ENCODE assay signal across 21 cellular contexts in the genomic region with DNA sequence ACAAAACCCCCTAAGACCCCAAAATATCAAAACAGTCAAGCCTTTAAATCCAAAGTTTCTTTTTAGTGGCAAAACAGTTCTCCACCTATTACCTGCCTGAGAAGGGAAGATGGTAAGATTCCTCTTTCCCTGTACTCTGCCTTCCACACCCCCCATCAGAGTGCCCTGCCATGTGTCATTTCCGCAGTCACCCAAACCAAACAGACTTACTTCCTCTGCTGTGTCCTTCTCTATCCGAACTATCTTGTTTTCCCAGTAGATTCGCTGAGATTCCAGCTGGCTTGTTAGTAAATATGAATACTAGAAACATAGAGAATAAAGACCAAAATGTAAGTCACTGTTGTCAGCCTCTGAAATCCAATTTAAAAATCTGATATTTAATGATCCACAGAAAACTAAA. TPM values are rescaled to one million over a fixed set of nuclear protein-coding genes. Genes with fewer than 3 reads are reported as not detected.
DNase-seq lines count a peak whose midpoint lies in the region; ATAC-seq, FAIRE-seq and TF ChIP-seq lines count a peak whose summit lies in the region.
"Had no signal": no experiment of that assay in that cellular context is flagged by ENCODE, and none has a peak within 500 bp of the region (broad histone marks: within the 10 kb centered on the region; RNA-seq: fewer than 3 reads in every experiment).

No MANE protein-coding gene starts in this region.

- H3K9me3 ChIP-seq in T-helper 17 cell (ENCODE audit: control insufficient read depth, low read length, poor library complexity, severe bottlenecking) (no peaks in the 10 kb centered on the region), kidney (ENCODE audit: control insufficient read depth in 1 of 2, low read length in 2 of 2) (no peaks in the 10 kb centered on the region)
- H3K9me3 ChIP-seq: A549 had no signal

- intact Hi-C loops in kidney (cut with DNase I) (no loop called here), left ventricle myocardium superior (cut with micrococcal nuclease) (no loop called here)

- H3K4me3 Mint-ChIP-seq in activated T-cell treated with anti-CD3 and anti-CD28 coated beads, Interleukin-2, amount 50 U/mL, for 72 hours = no peak overlapping the region
- H3K4me3 Mint-ChIP-seq in T-helper 17 cell = no peak overlapping the region
- no peak overlapping the region for H3K4me3 Mint-ChIP-seq in nephron progenitor cell
- H3K4me3 Mint-ChIP-seq: CD4-positive, alpha-beta T cell; HFFc6 had no signal

- no peak for FAIRE-seq in kidney (lab: Jason Lieb, UNC)
- FAIRE-seq: A549, HTR-8/SVneo had no signal

- no peaks in the 10 kb centered on the region for H3K4me1 Mint-ChIP-seq in activated T-cell treated with anti-CD3 and anti-CD28 coated beads, Interleukin-2, amount 50 U/mL, for 72 hours (ENCODE audit: low read depth)
- peaks cover 5% of the 10 kb centered on the region for H3K4me1 Mint-ChIP-seq in T-helper 17 cell
- H3K4me1 Mint-ChIP-seq in nephron progenitor cell = no peaks in the 10 kb centered on the region

- H3K27me3 Mint-ChIP-seq in activated T-cell treated with anti-CD3 and anti-CD28 coated beads, Interleukin-2, amount 50 U/mL, for 72 hours (ENCODE audit: low read depth) = no peaks in the 10 kb centered on the region
- H3K27me3 Mint-ChIP-seq in T-helper 17 cell (no peaks in the 10 kb centered on the region), nephron progenitor cell (ENCODE audit: low read depth, poor library complexity) (no peaks in the 10 kb centered on the region)
- H3K27me3 Mint-ChIP-seq: CD4-positive, alpha-beta T cell had no signal

- H3K4me1 ChIP-seq in kidney (ENCODE audit: control insufficient read depth in 1 of 2, insufficient read depth in 1 of 2, low read depth in 1 of 2, low read length in 2 of 2) = no peaks in the 10 kb centered on the region
- H3K4me1 ChIP-seq: A549 had no signal

- H3K36me3 Mint-ChIP-seq in activated T-cell treated with anti-CD3 and anti-CD28 coated beads, Interleukin-2, amount 50 U/mL, for 72 hours (ENCODE audit: insufficient read depth in 2 of 2) = peaks cover 3 to 13% of the 10 kb centered on the region in 2 donors
- H3K36me3 Mint-ChIP-seq in T-helper 17 cell (ENCODE audit: low read depth) (peaks cover 11% of the 10 kb centered on the region), nephron progenitor cell (ENCODE audit: low read depth) (peaks cover 50% of the 10 kb centered on the region)

- H3K9ac ChIP-seq in kidney (ENCODE audit: low read length in 2 of 2) = no peak overlapping the region

- peak overlapping the region; percentile 2 for H3K27ac Mint-ChIP-seq in activated T-cell treated with anti-CD3 and anti-CD28 coated beads, Interleukin-2, amount 50 U/mL, for 72 hours
- H3K27ac Mint-ChIP-seq in T-helper 17 cell = peak overlapping the region; percentile 92
- H3K27ac Mint-ChIP-seq in nephron progenitor cell = peak overlapping the region; percentile 24
- H3K27ac Mint-ChIP-seq: CD4-positive, alpha-beta T cell; HFFc6 had no signal

- DNase-seq in activated T-cell treated with anti-CD3 and anti-CD28 coated beads, Interleukin-2, amount 50 U/mL, for 72 hours = no peak
- no peak for DNase-seq in activated T-cell treated with anti-CD3 and anti-CD28 coated beads, Interleukin-2, amount 50 U/mL, for 1 hour
- DNase-seq in T-helper 17 cell = no peak
- DNase-seq in lung microvascular endothelial cell (ENCODE audit: low read depth in 2 of 2) = peak; percentile 35 to 59
- DNase-seq in nephron progenitor cell = no peak
- DNase-seq in kidney = no peak
- DNase-seq in left ventricle myocardium superior = no peak
- no peak for DNase-seq in DMS153 treated with DMSO at 0.1 percent for 48 hours (lab: John Stamatoyannopoulos, UW; ENCODE audit: unreplicated experiment)
- DNase-seq: AML-193; CD4-positive, alpha-beta T cell; DMS153; DMS79 treated with DMSO at 0.1 percent for 48 hours; GF-D8; GOT3; H7; HFFc6 had no signal

- ATAC-seq in activated T-cell treated with anti-CD3 and anti-CD28 coated beads, Interleukin-2, amount 50 U/mL, for 72 hours (replicated peaks in 1 of 2) = no peak
- ATAC-seq in T-helper 17 cell (no peak), left ventricle myocardium superior (no peak)
- ATAC-seq: A549, HCT116 had no signal

- H3K27ac ChIP-seq in kidney (ENCODE audit: low read depth in 2 of 2, low read length in 2 of 2) = no peak overlapping the region
- H3K27ac ChIP-seq: 22Rv1, A549, C4-2B had no signal

- no peaks in the 10 kb centered on the region for H3K9me3 Mint-ChIP-seq in activated T-cell treated with anti-CD3 and anti-CD28 coated beads, Interleukin-2, amount 50 U/mL, for 72 hours
- H3K9me3 Mint-ChIP-seq in nephron progenitor cell = no peaks in the 10 kb centered on the region
- H3K9me3 Mint-ChIP-seq: CD4-positive, alpha-beta T cell; HFFc6 had no signal

- H3K4me3 ChIP-seq in kidney (ENCODE audit: low read length in 2 of 2) = no peak overlapping the region
- H3K4me3 ChIP-seq: A549 had no signal

- TF ChIP-seq CTCF in nephron progenitor cell (IDR thresholded peaks at IDR 0.05) (no peak), kidney (IDR thresholded peaks at IDR 0.05; ENCODE audit: borderline replicate concordance, extremely low read depth, insufficient read depth) (no peak)

- peaks cover 35 to 50% of the 10 kb centered on the region in 2 donors for H3K36me3 ChIP-seq in kidney (ENCODE audit: control insufficient read depth in 1 of 2, insufficient read depth in 2 of 2, low read length in 2 of 2)

RNA-seq across cellular contexts. Expression of a gene that starts 30.4 kb away (rescaled TPM):
- total RNA-seq in activated T-cell treated with anti-CD3 and anti-CD28 coated beads, Interleukin-2, amount 50 U/mL, for 72 hours = 10 to 100 TPM; 20.2 to 32.1 TPM
- total RNA-seq in T-helper 17 cell = 10 to 100 TPM; 18.1 to 24.3 TPM
- total RNA-seq in lung microvascular endothelial cell = 12.2 and 15.9 TPM in 2 replicates
- 17.2 TPM for total RNA-seq in kidney
- polyA plus RNA-seq in kidney (ENCODE audit: insufficient read depth, low read depth, low replicate concordance) = 9.6 TPM
- 16.4 TPM for total RNA-seq in left ventricle myocardium superior

RNA-seq across cellular contexts. Expression of a gene that starts 30.5 kb away (rescaled TPM):
- 10 to 100 TPM; 32.4 to 34.5 TPM for total RNA-seq in activated T-cell treated with anti-CD3 and anti-CD28 coated beads, Interleukin-2, amount 50 U/mL, for 72 hours
- 10 to 100 TPM; 25.1 to 27.9 TPM for total RNA-seq in T-helper 17 cell
- total RNA-seq in lung microvascular endothelial cell = 8.3 and 10.9 TPM in 2 replicates
- 33.7 TPM for total RNA-seq in kidney
- 47.0 TPM for polyA plus RNA-seq in kidney (ENCODE audit: insufficient read depth, low read depth, low replicate concordance)
- 35.8 TPM for total RNA-seq in left ventricle myocardium superior

RNA-seq across cellular contexts. Expression of a gene that starts 56.2 kb away (rescaled TPM):
- 10 to 100 TPM; 45.4 to 47.9 TPM for total RNA-seq in activated T-cell treated with anti-CD3 and anti-CD28 coated beads, Interleukin-2, amount 50 U/mL, for 72 hours
- total RNA-seq in T-helper 17 cell = 10 to 100 TPM; 47.6 to 48.8 TPM
- total RNA-seq in lung microvascular endothelial cell = 9.6 and 23.0 TPM in 2 replicates
- total RNA-seq in kidney = 56.5 TPM
- 27.1 TPM for polyA plus RNA-seq in kidney (ENCODE audit: insufficient read depth, low read depth, low replicate concordance)
- 57.3 TPM for total RNA-seq in left ventricle myocardium superior

Comparison
In these comparisons a context has a peak if more than half of its experiments do, and no peak if none do; other contexts are left out.
1. DNase-seq: peak in lung microvascular endothelial cell (2 of 2); none in activated T-cell treated with anti-CD3 and anti-CD28 coated beads, Interleukin-2, amount 50 U/mL, for 72 hours (0 of 2), activated T-cell treated with anti-CD3 and anti-CD28 coated beads, Interleukin-2, amount 50 U/mL, for 1 hour (single experiment), T-helper 17 cell (0 of 3), nephron progenitor cell (single experiment), kidney (single experiment), left ventricle myocardium superior (single experiment) and DMS153 treated with DMSO at 0.1 percent for 48 hours (single experiment).
2. H3K27ac Mint-ChIP-seq: peak in every context shown above with its lines; median percentile 92 in T-helper 17 cell; 24 in nephron progenitor cell; 2 in activated T-cell treated with anti-CD3 and anti-CD28 coated beads, Interleukin-2, amount 50 U/mL, for 72 hours.